30 cellular contexts compared by ENCODE assay signal in genomic region chr19:58035863-58036262, GRCh38. TPM values are rescaled to one million over a fixed set of nuclear protein-coding genes. Genes with fewer than 3 reads are reported as not detected.
"Had no signal": no experiment of that assay in that cellular context is flagged by ENCODE, and none has a peak within 500 bp of the region (broad histone marks: within the 10 kb centered on the region; RNA-seq: fewer than 3 reads in every experiment).

No MANE protein-coding gene starts in this region.

- H3K4me2 ChIP-seq: hepatocyte had no signal

- H3K4me3 ChIP-seq: breast epithelium, gastrocnemius medialis, hepatocyte, stomach, thyroid gland, upper lobe of right lung had no signal

- DNase-seq: activated CD4-positive, alpha-beta T cell treated with anti-CD3 and anti-CD28 coated beads for 48 hours; activated CD4-positive, alpha-beta T cell treated with anti-CD3 and anti-CD28 coated beads, Interleukin-2, amount 50 U/mL, for 48 hours; activated gamma-delta T cell treated with Interleukin-2 at 50 U/mL for 16 hours; activated naive CD4-positive, alpha-beta T cell treated with anti-CD3 and anti-CD28 coated beads, Interleukin-2, amount 50 U/mL, for 16 hours; activated T-cell treated with anti-CD3 and anti-CD28 coated beads, Interleukin-2, amount 50 U/mL, for 4 hours; dermis blood vessel endothelial cell; effector CD4-positive, alpha-beta T cell; gastrocnemius medialis; left cardiac atrium; left ventricle myocardium superior; mammary epithelial cell; naive B cell; small intestine; stimulated activated CD4-positive, alpha-beta T cell treated with anti-CD3 and anti-CD28 coated beads, Interleukin-1b, Interleukin-23, amount 100 ng/mL, for 48 hours; stimulated activated naive B cell treated with anti-CD40 and anti-IgM and Interleukin-4, amounts not matched to agents 10 μg/mL and 1 μg/mL and 100 μg/mL, for 72 hours; stomach; T-helper 9 cell; thyroid gland; upper lobe of right lung had no signal

- ATAC-seq: activated CD4-positive, CD25-positive, alpha-beta regulatory T cell treated with anti-CD3 and anti-CD28 coated beads, Interleukin-2, amount 50 U/mL, for 24 hours; activated T-cell treated with anti-CD3 and anti-CD28 coated beads, Interleukin-2, amount 50 U/mL, for 4 hours; activated T-helper 17 cell treated with anti-CD3 and anti-CD28 coated beads, Interleukin-2, amount 50 U/mL, for 72 hours; gastrocnemius medialis; left cardiac atrium; left ventricle myocardium superior; sciatic nerve; stimulated activated naive B cell treated with anti-CD40 and anti-IgM and Interleukin-4, amounts not matched to agents 10 μg/mL and 1 μg/mL and 100 μg/mL, for 72 hours; upper lobe of right lung had no signal

- H3K4me1 Mint-ChIP-seq: central memory CD8-positive, alpha-beta T cell had no signal

- H3K4me3 Mint-ChIP-seq: activated T-cell treated with anti-CD3 and anti-CD28 coated beads, Interleukin-2, amount 50 U/mL, for 4 hours; activated T-helper 17 cell treated with anti-CD3 and anti-CD28 coated beads, Interleukin-2, amount 50 U/mL, for 72 hours; central memory CD8-positive, alpha-beta T cell; T-helper 1 cell treated with Interleukin-12 subunit alpha and Interleukin-12 subunit beta and Interleukin-4 antibody, amounts not matched to agents 30 μg/mL and 1 μg/mL, for 36 hours had no signal

- H3K27me3 ChIP-seq: hepatocyte, thyroid gland had no signal

- H3K4me1 ChIP-seq: breast epithelium, gastrocnemius medialis, upper lobe of right lung had no signal

- H3K9me3 ChIP-seq: thyroid gland, upper lobe of right lung had no signal

- H3K36me3 ChIP-seq: breast epithelium, gastrocnemius medialis, thyroid gland, upper lobe of right lung had no signal

- H3K27ac Mint-ChIP-seq: activated T-helper 17 cell treated with anti-CD3 and anti-CD28 coated beads, Interleukin-2, amount 50 U/mL, for 72 hours had no signal

- H3K79me2 ChIP-seq: hepatocyte had no signal

- H2AFZ ChIP-seq: hepatocyte had no signal

- H3K27ac ChIP-seq: breast epithelium, gastrocnemius medialis, hepatocyte, stomach, thyroid gland, upper lobe of right lung, VCaP had no signal

RNA-seq across cellular contexts. Expression of gene ZSCAN1, which starts 2.0 kb away (rescaled TPM):
- total RNA-seq: activated T-cell treated with anti-CD3 and anti-CD28 coated beads, Interleukin-2, amount 50 U/mL, for 4 hours; activated T-helper 17 cell treated with anti-CD3 and anti-CD28 coated beads, Interleukin-2, amount 50 U/mL, for 72 hours; dermis blood vessel endothelial cell; gastrocnemius medialis; left ventricle myocardium superior; mammary epithelial cell; omental fat pad; renal cortical epithelial cell; upper lobe of right lung had no signal
- polyA plus RNA-seq: keratinocyte, mammary epithelial cell had no signal
